Comparison of ENCODE assay signal across 8 cellular contexts in the genomic region with DNA sequence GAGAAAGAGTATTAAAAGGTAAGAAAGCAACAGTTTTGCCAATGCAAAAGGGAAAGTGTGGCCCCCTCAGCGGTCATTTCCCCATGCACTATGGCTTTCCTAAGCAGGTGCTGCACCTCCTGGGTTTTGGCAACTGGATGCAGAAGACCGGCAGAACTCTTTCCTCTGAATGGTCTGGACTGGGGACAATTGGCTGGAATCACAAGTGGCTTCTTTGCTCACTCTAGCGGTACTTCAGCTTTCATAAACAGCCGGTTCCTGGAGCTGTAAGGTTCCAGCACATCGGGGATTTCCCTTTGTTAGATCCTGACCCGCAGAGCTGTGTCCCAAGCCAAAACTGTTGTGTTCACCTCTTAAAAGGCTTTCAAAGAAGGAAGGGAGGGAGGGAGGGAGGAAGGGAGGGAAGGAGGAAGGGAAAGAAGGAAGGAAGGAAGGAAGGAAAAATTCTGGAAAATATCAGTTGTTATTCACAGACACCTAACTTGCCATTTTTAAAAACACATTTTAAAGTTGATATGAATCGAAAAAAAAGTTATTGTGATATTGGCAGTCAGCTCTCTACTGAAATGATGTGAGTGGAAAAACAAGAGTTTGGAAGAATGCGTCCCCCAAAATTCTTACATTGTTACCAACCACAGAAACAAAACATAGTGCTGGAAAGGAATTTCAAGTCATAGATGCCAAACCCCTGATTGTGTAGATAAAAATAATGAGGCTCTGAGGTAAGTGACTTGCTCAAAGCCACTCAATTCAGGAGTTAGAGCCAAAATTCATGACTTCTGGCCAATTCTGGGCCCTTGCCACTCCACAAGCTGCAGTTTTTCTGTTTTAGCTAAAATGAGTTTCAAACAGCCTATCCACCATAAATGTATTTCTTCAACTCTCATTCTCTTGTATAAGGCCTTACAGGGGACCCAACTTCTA.
A peak's percentile ranks its signal among the peaks of the same experiment; 100 is the strongest.
DNase-seq lines count a peak whose midpoint lies in the region; ATAC-seq and TF ChIP-seq lines count a peak whose summit lies in the region.

No MANE protein-coding gene starts in this region.

- no peak for TF ChIP-seq CTCF in HFF-Myc (IDR thresholded peaks at IDR 0.05; ENCODE audit: low read depth, low read length, missing control alignments)

- H3K4me3 ChIP-seq in HFF-Myc (replicated peaks; ENCODE audit: low read depth, low read length): peak overlapping the region; percentile 45

- DNase-seq in HFF-Myc (ENCODE audit: extremely low read depth, low read depth): peak; percentile 70
- DNase-seq in amniotic stem cell (lab: John Stamatoyannopoulos, UW): peak; percentile 39
- peak; percentile 31 for DNase-seq in hepatic stellate cell (ENCODE audit: low spot score)
- peak; percentile 32 for DNase-seq in smooth muscle cell of the brain vasculature (ENCODE audit: low read depth, low spot score)
- DNase-seq in KG1 (lab: John Stamatoyannopoulos, UW): no peak
- no peak for DNase-seq in hippocampal formation (lab: John Stamatoyannopoulos, UW)
- no peak for DNase-seq in GM19238 (ENCODE audit: insufficient read length, low spot score)

- no peak for ATAC-seq in HG02884 (IDR thresholded peaks at IDR 0.05; ENCODE audit: unreplicated experiment)

Comparison
In these comparisons a context has a peak if more than half of its experiments do, and no peak if none do; other contexts are left out.
1. DNase-seq: peak in HFF-Myc (single experiment), amniotic stem cell (single experiment), hepatic stellate cell (single experiment) and smooth muscle cell of the brain vasculature (single experiment); none in KG1 (single experiment), hippocampal formation (0 of 2) and GM19238 (single experiment).